Comparison of ENCODE assay signal across 1 cellular context in genomic region chr7:14821757-14822480, GRCh38.
TF ChIP-seq lines count a peak whose summit lies in the region.

No MANE protein-coding gene starts in this region.

TF ChIP-seq in GM23338, 12 proteins besides CTCF, POLR2A, EP300 and RAD21 (continued from another document):
- TF ChIP-seq ZNF462 (CRISPR knock-in tag; IDR thresholded peaks at IDR 0.05) (no peak), EZH2phosphoT487 (IDR thresholded peaks at IDR 0.05; ENCODE audit: unreplicated experiment) (no peak), JUNB (IDR thresholded peaks at IDR 0.05; ENCODE audit: unreplicated experiment) (no peak), ZNF331 (CRISPR knock-in tag; IDR thresholded peaks at IDR 0.05; ENCODE audit: low read depth) (no peak), NANOG (IDR thresholded peaks at IDR 0.05; ENCODE audit: borderline replicate concordance) (no peak), ZNF114 (CRISPR knock-in tag; IDR thresholded peaks at IDR 0.05) (no peak)
